ENCODE assay signal across 8 cellular contexts in the genomic region with DNA sequence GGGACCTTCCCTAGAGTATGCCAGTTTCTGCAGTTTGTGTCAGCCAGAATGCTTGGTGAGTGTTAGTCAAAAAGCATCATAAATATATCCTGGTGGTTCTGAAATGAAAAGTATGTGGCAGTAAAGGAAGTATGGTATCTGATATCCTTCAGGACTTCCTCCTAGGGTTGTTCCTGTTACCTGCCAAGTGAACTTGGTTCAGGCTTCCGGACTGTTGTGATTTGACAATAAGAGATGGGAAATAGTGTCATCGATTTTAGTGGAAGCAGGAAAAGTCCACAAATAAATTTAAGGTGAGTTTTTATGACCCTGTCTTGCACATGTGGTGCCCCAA. TPM values are rescaled to one million over a fixed set of nuclear protein-coding genes. Genes with fewer than 3 reads are reported as not detected.
DNase-seq lines count a peak whose midpoint lies in the region; ATAC-seq and TF ChIP-seq lines count a peak whose summit lies in the region.

No MANE protein-coding gene starts in this region.

- intact Hi-C loops in Right ventricle myocardium inferior (cut with DNase I) (no loop called here), mammary epithelial cell (cut with micrococcal nuclease) (no loop called here)

- no TSS peak for BruUV-seq in mammary epithelial cell (replicated peaks; lab: Mats Ljungman, UMichigan)

- H3K79me2 ChIP-seq in mammary epithelial cell (ENCODE audit: insufficient read depth, low read length) = peaks cover 69% of the 10 kb centered on the region

- peaks cover 3% of the 10 kb centered on the region for H4K20me1 ChIP-seq in mammary epithelial cell (ENCODE audit: insufficient read depth, low read length)

- H2AFZ ChIP-seq in mammary epithelial cell (ENCODE audit: low read depth, low read length) = peak overlapping the region; percentile 89

- dilution Hi-C loops in mammary epithelial cell (cut with HindIII; ENCODE audit: low sequenced_read_pairs) = no loop called here

- WGBS in mammary epithelial cell (ENCODE audit: low coverage, missing lambda C conversion rate) = 13% methylated on average over 2 of the region's 2 CpGs
- WGBS in mesodermal cell (ENCODE audit: insufficient coverage in 2 of 2), 2 experiments = 78 to 93% methylated on average over 2 of the region's 2 CpGs
- 56% methylated on average over 2 of the region's 2 CpGs for WGBS in urinary bladder

- TF ChIP-seq CTCF in cardiac muscle cell (IDR thresholded peaks at IDR 0.05; ENCODE audit: low read depth, low read length) (no peak), mammary epithelial cell (conservative IDR thresholded peaks at IDR 0.05 in 1 of 2, IDR thresholded peaks at IDR 0.05 in 1 of 2; ENCODE audit: extremely low read depth in 1 of 2, insufficient read depth in 1 of 2, low read depth in 1 of 2, low read length in 2 of 2) (no peak)

- in situ Hi-C loops in mammary epithelial cell (cut with MboI; ENCODE audit: low sequenced_read_pairs in 2 of 2) = no loop called here

- peak overlapping the region; percentile 86 for H3K4me2 ChIP-seq in mammary epithelial cell (ENCODE audit: insufficient read depth, low read depth, low read length)

- H3K9me3 ChIP-seq in cardiac muscle cell (ENCODE audit: low read depth) (no peaks in the 10 kb centered on the region), mammary epithelial cell (replicated peaks; ENCODE audit: insufficient read depth, low read length) (no peaks in the 10 kb centered on the region), mesodermal cell (ENCODE audit: control insufficient read depth, low read length) (no peaks in the 10 kb centered on the region)

- ATAC-seq in Right ventricle myocardium inferior (no peak), GM21381 (IDR thresholded peaks at IDR 0.05; ENCODE audit: unreplicated experiment) (no peak), GM18517 (IDR thresholded peaks at IDR 0.05; ENCODE audit: unreplicated experiment) (no peak), HG03139 (IDR thresholded peaks at IDR 0.05; ENCODE audit: unreplicated experiment) (no peak)

- peaks cover 26% of the 10 kb centered on the region for H3K4me1 ChIP-seq in cardiac muscle cell (ENCODE audit: low read depth)
- peaks cover 56% of the 10 kb centered on the region for H3K4me1 ChIP-seq in mammary epithelial cell (ENCODE audit: insufficient read depth, low read length)
- peaks cover 47% of the 10 kb centered on the region for H3K4me1 ChIP-seq in mesodermal cell (ENCODE audit: control insufficient read depth, insufficient read depth, low read length, poor library complexity, severe bottlenecking)
- no peaks in the 10 kb centered on the region for H3K4me1 ChIP-seq in urinary bladder (ENCODE audit: insufficient read depth)

- peak overlapping the region; percentile 92 for H3K9ac ChIP-seq in mammary epithelial cell (ENCODE audit: insufficient read depth, low read length)

- CTCF ChIA-PET in mammary epithelial cell (lab: Charles Lee; ENCODE audit: low non-redundant PET) = no interaction called here

- H3K27me3 ChIP-seq in cardiac muscle cell (no peaks in the 10 kb centered on the region), mammary epithelial cell (ENCODE audit: insufficient read depth, low read length) (no peaks in the 10 kb centered on the region)

- DNase-seq in cardiac muscle cell (ENCODE audit: low read depth in 1 of 2, low spot score in 1 of 2) = no peak
- no peak for DNase-seq in Right ventricle myocardium inferior (ENCODE audit: missing footprints)
- DNase-seq in mammary epithelial cell = no peak

- peak overlapping the region; percentile 95 for H3K4me3 ChIP-seq in cardiac muscle cell
- H3K4me3 ChIP-seq in mammary epithelial cell (replicated peaks in 1 of 3; ENCODE audit: insufficient read depth in 1 of 3, low read depth in 2 of 3, low read length in 3 of 3) = peak overlapping the region; percentile 85 to 90 (median 88)
- H3K4me3 ChIP-seq in mesodermal cell (ENCODE audit: extremely low read depth, insufficient read depth, low read length, poor library complexity, severe bottlenecking) = peak overlapping the region; percentile 99
- peak overlapping the region; percentile 92 for H3K4me3 ChIP-seq in urinary bladder (ENCODE audit: low read depth, low read length)

- H3K36me3 ChIP-seq in cardiac muscle cell = no peaks in the 10 kb centered on the region
- H3K36me3 ChIP-seq in mammary epithelial cell (ENCODE audit: insufficient read depth, low read length) = peaks cover 2% of the 10 kb centered on the region
- H3K36me3 ChIP-seq in mesodermal cell (ENCODE audit: control insufficient read depth, insufficient read depth, low read length) = peaks cover 15% of the 10 kb centered on the region
- H3K36me3 ChIP-seq in urinary bladder (ENCODE audit: insufficient read depth) = no peaks in the 10 kb centered on the region

- H3K27ac ChIP-seq in cardiac muscle cell (no peak overlapping the region), mammary epithelial cell (ENCODE audit: insufficient read depth, low read depth, low read length) (peak overlapping the region; percentile 83), mesodermal cell (ENCODE audit: low read depth, low read length, severe bottlenecking) (peak overlapping the region; percentile 67), urinary bladder (ENCODE audit: low read depth) (no peak overlapping the region)

RNA-seq across cellular contexts. Expression of gene TANC1, which starts 2.0 kb away (rescaled TPM):
- total RNA-seq in cardiac muscle cell (21.8 and 34.8 TPM in 2 replicates), Right ventricle myocardium inferior (62.4 TPM), mammary epithelial cell (10 to 100 TPM; 46.6 to 51.5 TPM), urinary bladder (47.5 TPM)
- polyA plus RNA-seq in cardiac muscle cell (22.1 and 25.0 TPM in 2 replicates), mammary epithelial cell (28.8 TPM), urinary bladder (18.4 TPM)
- polyA minus RNA-seq in mammary epithelial cell = 44.2 TPM
- 29.1 TPM for polyA plus RNA-seq in mesodermal cell (2013, experiment 1 of 2)
- 24.1 TPM for polyA plus RNA-seq in mesodermal cell (2013, experiment 2 of 2)

Comparison
In these comparisons a context has a peak if more than half of its experiments do, and no peak if none do; other contexts are left out.
1. H3K27ac ChIP-seq: peak in mammary epithelial cell (single experiment) and mesodermal cell (single experiment); none in cardiac muscle cell (single experiment) and urinary bladder (single experiment).
2. Peak in every context shown above with its lines, with median percentiles within 50 percentile points of each other: H3K4me3 ChIP-seq.